In the genomic region with DNA sequence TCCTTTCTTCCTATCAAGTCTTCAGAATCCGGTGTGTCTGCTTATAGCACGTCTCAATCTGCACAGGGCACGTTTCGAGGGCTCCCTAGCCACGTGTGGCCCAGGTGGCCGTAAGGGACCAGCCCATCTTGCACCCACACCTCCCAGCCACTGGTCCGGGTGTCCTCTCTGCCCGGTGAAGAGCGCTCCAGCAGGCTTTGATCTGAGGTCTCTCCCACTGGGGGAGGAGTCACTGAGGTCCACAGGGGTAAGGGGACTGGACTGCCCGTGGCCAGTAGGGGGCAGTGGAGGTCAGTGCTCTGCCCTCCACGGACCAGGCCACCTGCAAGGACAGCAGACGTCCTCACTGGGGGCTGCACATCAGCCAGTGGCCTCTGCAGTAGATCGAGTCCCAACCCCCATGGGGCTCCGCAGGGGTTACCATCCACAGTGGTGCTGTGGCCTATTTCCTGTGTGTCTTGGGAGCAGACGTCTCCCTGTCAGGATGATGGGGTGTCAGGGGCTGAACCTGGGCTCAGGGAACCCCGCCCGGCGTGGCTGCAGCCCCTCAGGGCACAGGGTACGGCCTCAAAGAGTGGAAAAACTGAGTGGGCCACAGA, we compare ENCODE assay signal across 1 cellular context.
A peak's percentile ranks its signal among the peaks of the same experiment; 100 is the strongest.
TF ChIP-seq lines count a peak whose summit lies in the region.

No MANE protein-coding gene starts in this region.

TF ChIP-seq in HepG2, 621 proteins besides CTCF, POLR2A, EP300 and RAD21 (continued from another document and continues in another):
- TF ChIP-seq, protein P1, sequence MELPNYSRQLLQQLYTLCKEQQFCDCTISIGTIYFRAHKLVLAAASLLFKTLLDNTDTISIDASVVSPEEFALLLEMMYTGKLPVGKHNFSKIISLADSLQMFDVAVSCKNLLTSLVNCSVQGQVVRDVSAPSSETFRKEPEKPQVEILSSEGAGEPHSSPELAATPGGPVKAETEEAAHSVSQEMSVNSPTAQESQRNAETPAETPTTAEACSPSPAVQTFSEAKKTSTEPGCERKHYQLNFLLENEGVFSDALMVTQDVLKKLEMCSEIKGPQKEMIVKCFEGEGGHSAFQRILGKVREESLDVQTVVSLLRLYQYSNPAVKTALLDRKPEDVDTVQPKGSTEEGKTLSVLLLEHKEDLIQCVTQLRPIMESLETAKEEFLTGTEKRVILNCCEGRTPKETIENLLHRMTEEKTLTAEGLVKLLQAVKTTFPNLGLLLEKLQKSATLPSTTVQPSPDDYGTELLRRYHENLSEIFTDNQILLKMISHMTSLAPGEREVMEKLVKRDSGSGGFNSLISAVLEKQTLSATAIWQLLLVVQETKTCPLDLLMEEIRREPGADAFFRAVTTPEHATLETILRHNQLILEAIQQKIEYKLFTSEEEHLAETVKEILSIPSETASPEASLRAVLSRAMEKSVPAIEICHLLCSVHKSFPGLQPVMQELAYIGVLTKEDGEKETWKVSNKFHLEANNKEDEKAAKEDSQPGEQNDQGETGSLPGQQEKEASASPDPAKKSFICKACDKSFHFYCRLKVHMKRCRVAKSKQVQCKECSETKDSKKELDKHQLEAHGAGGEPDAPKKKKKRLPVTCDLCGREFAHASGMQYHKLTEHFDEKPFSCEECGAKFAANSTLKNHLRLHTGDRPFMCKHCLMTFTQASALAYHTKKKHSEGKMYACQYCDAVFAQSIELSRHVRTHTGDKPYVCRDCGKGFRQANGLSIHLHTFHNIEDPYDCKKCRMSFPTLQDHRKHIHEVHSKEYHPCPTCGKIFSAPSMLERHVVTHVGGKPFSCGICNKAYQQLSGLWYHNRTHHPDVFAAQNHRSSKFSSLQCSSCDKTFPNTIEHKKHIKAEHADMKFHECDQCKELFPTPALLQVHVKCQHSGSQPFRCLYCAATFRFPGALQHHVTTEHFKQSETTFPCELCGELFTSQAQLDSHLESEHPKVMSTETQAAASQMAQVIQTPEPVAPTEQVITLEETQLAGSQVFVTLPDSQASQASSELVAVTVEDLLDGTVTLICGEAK (IDR thresholded peaks at IDR 0.05) = no peak
- TF ChIP-seq, protein P1 (CRISPR knock-in tag; IDR thresholded peaks at IDR 0.05) = no peak
- TF ChIP-seq HOXA9 (CRISPR knock-in tag; IDR thresholded peaks at IDR 0.05; ENCODE audit: borderline replicate concordance) = peak; percentile 34; the same call in 1 of the 2 replicates
- TF ChIP-seq, protein P2, sequence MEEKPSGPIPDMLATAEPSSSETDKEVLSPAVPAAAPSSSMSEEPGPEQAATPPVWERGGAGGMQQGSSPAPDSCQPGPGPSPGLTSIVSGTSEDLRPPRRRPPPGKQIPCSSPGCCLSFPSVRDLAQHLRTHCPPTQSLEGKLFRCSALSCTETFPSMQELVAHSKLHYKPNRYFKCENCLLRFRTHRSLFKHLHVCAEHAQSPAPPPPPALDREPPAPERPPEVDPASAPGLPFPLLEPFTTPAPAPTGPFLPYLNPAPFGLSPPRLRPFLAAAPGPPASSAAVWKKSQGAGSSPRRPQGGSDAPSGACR (CRISPR knock-in tag; IDR thresholded peaks at IDR 0.05) = no peak
- TF ChIP-seq, protein P3, sequence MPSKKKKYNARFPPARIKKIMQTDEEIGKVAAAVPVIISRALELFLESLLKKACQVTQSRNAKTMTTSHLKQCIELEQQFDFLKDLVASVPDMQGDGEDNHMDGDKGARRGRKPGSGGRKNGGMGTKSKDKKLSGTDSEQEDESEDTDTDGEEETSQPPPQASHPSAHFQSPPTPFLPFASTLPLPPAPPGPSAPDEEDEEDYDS (CRISPR knock-in tag; IDR thresholded peaks at IDR 0.05) = peak; percentile 43; the same call in 1 of the 2 replicates
- TF ChIP-seq, protein P4, sequence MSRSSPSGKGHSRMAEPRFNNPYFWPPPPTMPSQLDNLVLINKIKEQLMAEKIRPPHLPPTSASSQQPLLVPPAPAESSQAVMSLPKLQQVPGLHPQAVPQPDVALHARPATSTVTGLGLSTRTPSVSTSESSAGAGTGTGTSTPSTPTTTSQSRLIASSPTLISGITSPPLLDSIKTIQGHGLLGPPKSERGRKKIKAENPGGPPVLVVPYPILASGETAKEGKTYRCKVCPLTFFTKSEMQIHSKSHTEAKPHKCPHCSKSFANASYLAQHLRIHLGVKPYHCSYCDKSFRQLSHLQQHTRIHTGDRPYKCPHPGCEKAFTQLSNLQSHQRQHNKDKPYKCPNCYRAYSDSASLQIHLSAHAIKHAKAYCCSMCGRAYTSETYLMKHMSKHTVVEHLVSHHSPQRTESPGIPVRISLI (CRISPR knock-in tag; IDR thresholded peaks at IDR 0.05; ENCODE audit: borderline replicate concordance) = peak; percentile 19; the same call in 1 of the 2 replicates
- TF ChIP-seq ZNF607 (CRISPR knock-in tag; IDR thresholded peaks at IDR 0.05; ENCODE audit: borderline replicate concordance) = no peak
- TF ChIP-seq, protein P5, sequence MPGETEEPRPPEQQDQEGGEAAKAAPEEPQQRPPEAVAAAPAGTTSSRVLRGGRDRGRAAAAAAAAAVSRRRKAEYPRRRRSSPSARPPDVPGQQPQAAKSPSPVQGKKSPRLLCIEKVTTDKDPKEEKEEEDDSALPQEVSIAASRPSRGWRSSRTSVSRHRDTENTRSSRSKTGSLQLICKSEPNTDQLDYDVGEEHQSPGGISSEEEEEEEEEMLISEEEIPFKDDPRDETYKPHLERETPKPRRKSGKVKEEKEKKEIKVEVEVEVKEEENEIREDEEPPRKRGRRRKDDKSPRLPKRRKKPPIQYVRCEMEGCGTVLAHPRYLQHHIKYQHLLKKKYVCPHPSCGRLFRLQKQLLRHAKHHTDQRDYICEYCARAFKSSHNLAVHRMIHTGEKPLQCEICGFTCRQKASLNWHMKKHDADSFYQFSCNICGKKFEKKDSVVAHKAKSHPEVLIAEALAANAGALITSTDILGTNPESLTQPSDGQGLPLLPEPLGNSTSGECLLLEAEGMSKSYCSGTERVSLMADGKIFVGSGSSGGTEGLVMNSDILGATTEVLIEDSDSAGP (CRISPR knock-in tag; IDR thresholded peaks at IDR 0.05; ENCODE audit: borderline replicate concordance) = peak; percentile 52; the same call in 1 of the 2 replicates
- TF ChIP-seq TEF (CRISPR knock-in tag; IDR thresholded peaks at IDR 0.05) = no peak
- no peak for TF ChIP-seq NCOA5 (CRISPR knock-in tag; IDR thresholded peaks at IDR 0.05)
- TF ChIP-seq MED1 (CRISPR knock-in tag; IDR thresholded peaks at IDR 0.05) = 0 out of 2 replicates have a peak, but pooled peaks have one; percentile 36
- no peak for TF ChIP-seq YEATS2 (CRISPR knock-in tag; IDR thresholded peaks at IDR 0.05; ENCODE audit: borderline replicate concordance)
- TF ChIP-seq ZNF674 (CRISPR knock-in tag; IDR thresholded peaks at IDR 0.05; ENCODE audit: low read depth) = no peak
- no peak for TF ChIP-seq HNRNPLL (IDR thresholded peaks at IDR 0.05; ENCODE audit: low read depth, low read length, poor library complexity, severe bottlenecking)
- TF ChIP-seq HOXA5 (CRISPR knock-in tag; IDR thresholded peaks at IDR 0.05) = no peak
- TF ChIP-seq SMAD3 (CRISPR knock-in tag; IDR thresholded peaks at IDR 0.05) = no peak
- no peak for TF ChIP-seq ZNF740 (CRISPR knock-in tag; IDR thresholded peaks at IDR 0.05)
- TF ChIP-seq, protein P6, sequence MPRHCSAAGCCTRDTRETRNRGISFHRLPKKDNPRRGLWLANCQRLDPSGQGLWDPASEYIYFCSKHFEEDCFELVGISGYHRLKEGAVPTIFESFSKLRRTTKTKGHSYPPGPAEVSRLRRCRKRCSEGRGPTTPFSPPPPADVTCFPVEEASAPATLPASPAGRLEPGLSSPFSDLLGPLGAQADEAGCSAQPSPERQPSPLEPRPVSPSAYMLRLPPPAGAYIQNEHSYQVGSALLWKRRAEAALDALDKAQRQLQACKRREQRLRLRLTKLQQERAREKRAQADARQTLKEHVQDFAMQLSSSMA (CRISPR knock-in tag; IDR thresholded peaks at IDR 0.05) = no peak
- no peak for TF ChIP-seq FIP1L1 (IDR thresholded peaks at IDR 0.05; ENCODE audit: borderline replicate concordance, insufficient read depth, low read depth, low read length)
- no peak for TF ChIP-seq IKZF1 (IDR thresholded peaks at IDR 0.05)
- peak; percentile 51; the same call in 1 of the 2 replicates for TF ChIP-seq THAP9 (CRISPR knock-in tag; IDR thresholded peaks at IDR 0.05; ENCODE audit: borderline replicate concordance)
- TF ChIP-seq ELF4 (CRISPR knock-in tag; IDR thresholded peaks at IDR 0.05; ENCODE audit: borderline replicate concordance) = no peak
- no peak for TF ChIP-seq PITX1 (CRISPR knock-in tag; IDR thresholded peaks at IDR 0.05)
- TF ChIP-seq MAX (IDR thresholded peaks at IDR 0.05) = peak; percentile 80
- TF ChIP-seq MEIS2 (CRISPR knock-in tag; IDR thresholded peaks at IDR 0.05) = no peak
- no peak for TF ChIP-seq ZNF775 (CRISPR knock-in tag; IDR thresholded peaks at IDR 0.05; ENCODE audit: borderline replicate concordance)
- no peak; the same call in 1 of the 2 replicates for TF ChIP-seq ISL2 (CRISPR knock-in tag; IDR thresholded peaks at IDR 0.05)
- TF ChIP-seq SP2 (CRISPR knock-in tag; IDR thresholded peaks at IDR 0.05) = no peak
- TF ChIP-seq IKZF4 (CRISPR knock-in tag; IDR thresholded peaks at IDR 0.05; ENCODE audit: borderline replicate concordance, low read depth, not compliant biosample characterization) = no peak
- TF ChIP-seq, protein P7, sequence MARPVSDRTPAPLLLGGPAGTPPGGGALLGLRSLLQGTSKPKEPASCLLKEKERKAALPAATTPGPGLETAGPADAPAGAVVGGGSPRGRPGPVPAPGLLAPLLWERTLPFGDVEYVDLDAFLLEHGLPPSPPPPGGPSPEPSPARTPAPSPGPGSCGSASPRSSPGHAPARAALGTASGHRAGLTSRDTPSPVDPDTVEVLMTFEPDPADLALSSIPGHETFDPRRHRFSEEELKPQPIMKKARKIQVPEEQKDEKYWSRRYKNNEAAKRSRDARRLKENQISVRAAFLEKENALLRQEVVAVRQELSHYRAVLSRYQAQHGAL (CRISPR knock-in tag; IDR thresholded peaks at IDR 0.05; ENCODE audit: not compliant biosample characterization) = no peak
- TF ChIP-seq, protein P8, sequence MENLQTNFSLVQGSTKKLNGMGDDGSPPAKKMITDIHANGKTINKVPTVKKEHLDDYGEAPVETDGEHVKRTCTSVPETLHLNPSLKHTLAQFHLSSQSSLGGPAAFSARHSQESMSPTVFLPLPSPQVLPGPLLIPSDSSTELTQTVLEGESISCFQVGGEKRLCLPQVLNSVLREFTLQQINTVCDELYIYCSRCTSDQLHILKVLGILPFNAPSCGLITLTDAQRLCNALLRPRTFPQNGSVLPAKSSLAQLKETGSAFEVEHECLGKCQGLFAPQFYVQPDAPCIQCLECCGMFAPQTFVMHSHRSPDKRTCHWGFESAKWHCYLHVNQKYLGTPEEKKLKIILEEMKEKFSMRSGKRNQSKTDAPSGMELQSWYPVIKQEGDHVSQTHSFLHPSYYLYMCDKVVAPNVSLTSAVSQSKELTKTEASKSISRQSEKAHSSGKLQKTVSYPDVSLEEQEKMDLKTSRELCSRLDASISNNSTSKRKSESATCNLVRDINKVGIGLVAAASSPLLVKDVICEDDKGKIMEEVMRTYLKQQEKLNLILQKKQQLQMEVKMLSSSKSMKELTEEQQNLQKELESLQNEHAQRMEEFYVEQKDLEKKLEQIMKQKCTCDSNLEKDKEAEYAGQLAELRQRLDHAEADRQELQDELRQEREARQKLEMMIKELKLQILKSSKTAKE (CRISPR knock-in tag; IDR thresholded peaks at IDR 0.05; ENCODE audit: borderline replicate concordance) = no peak
